ENCODE assay signal across 19 cellular contexts in the genomic region with DNA sequence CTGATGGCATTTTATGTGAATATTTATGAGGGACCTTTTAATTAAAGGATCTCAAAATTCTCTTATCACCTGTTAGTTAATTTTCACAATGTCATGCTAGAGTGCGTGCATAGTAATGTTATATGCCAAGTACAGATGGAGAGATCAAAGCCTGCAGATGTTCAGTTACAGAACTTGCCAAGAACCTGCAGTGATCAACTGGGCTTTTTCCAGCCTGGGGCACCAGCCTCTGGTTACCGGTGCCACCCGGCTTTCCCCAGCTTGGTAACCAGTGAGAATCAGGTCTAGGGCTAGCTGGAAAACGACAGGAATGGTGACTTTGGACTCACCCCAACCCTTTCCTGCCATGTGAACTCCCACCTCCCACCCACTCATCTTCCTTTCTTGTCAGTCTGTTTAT.
A peak's percentile ranks its signal among the peaks of the same experiment; 100 is the strongest.
DNase-seq lines count a peak whose midpoint lies in the region; ATAC-seq and TF ChIP-seq lines count a peak whose summit lies in the region.
"Had no signal": no experiment of that assay in that cellular context is flagged by ENCODE, and none has a peak within 500 bp of the region (broad histone marks: within the 10 kb centered on the region; RNA-seq: fewer than 3 reads in every experiment).

No MANE protein-coding gene starts in this region.

- TF ChIP-seq POLR2A in heart left ventricle (IDR thresholded peaks at IDR 0.05): no peak

- peaks cover 0 to 11% (median 0%) of the 10 kb centered on the region in 9 donors for H3K36me3 ChIP-seq in heart left ventricle
- H3K36me3 ChIP-seq: MG63 had no signal

- DNase-seq in right cardiac atrium (no peak), heart left ventricle (no peak), NCI-H2171 (lab: John Stamatoyannopoulos, UW) (peak; percentile 65), cerebellar cortex (ENCODE audit: low spot score) (peak; percentile 44), hepatic stellate cell (ENCODE audit: low spot score) (no peak), HK-2 (ENCODE audit: unreplicated experiment) (no peak), hippocampal formation (lab: John Stamatoyannopoulos, UW) (no peak)
- DNase-seq: DMS153, IMR-90, Karpas-422, MG63, NCI-H1105 treated with DMSO at 0.1 percent for 48 hours, NCI-H1930, NCI-H2227 treated with DMSO at 0.1 percent for 48 hours, NCI-H526 treated with DMSO at 0.1 percent for 48 hours had no signal

- H3K4me1 ChIP-seq in right cardiac atrium (ENCODE audit: control insufficient read depth, insufficient read depth, low read length) (peaks cover 5% of the 10 kb centered on the region), heart left ventricle (peaks cover 0 to 42% (median 0%) of the 10 kb centered on the region in 12 donors)

- no peaks in the 10 kb centered on the region for H3K9me3 ChIP-seq in right cardiac atrium (ENCODE audit: control insufficient read depth, low read length)
- no peaks in the 10 kb centered on the region for H3K9me3 ChIP-seq in heart left ventricle
- H3K9me3 ChIP-seq: MG63, SJSA1 had no signal

- TF ChIP-seq CTCF in heart left ventricle (IDR thresholded peaks at IDR 0.05): no peak

- ATAC-seq in right cardiac atrium: no peak
- ATAC-seq in heart left ventricle: no peak
- no peak for ATAC-seq in GM19023 (IDR thresholded peaks at IDR 0.05; ENCODE audit: unreplicated experiment)

- intact Hi-C loops in right cardiac atrium (cut with DNase I): no loop called here
- intact Hi-C loops in heart left ventricle (cut with DNase I): loop anchor here in 1 of 10 donors (10.0 kb wide), 1 partner anchor 200 kb away; the partner anchor contains the start of gene RBM24

- H3K4me3 ChIP-seq in right cardiac atrium (ENCODE audit: low read length) (no peak overlapping the region), heart left ventricle (no peak overlapping the region)
- H3K4me3 ChIP-seq: MG63, SJSA1 had no signal

- 59% methylated on average over 4 of the region's 4 CpGs for WGBS in right cardiac atrium
- 43 to 55% (median 54%) methylated on average over 4 of the region's 4 CpGs for WGBS in heart left ventricle, 4 donors

- H3K27ac ChIP-seq in right cardiac atrium (ENCODE audit: low read length): peak overlapping the region; percentile 8
- peak overlapping the region in 5 of 12 donors; percentile 22 to 81 (median 71) for H3K27ac ChIP-seq in heart left ventricle
- H3K27ac ChIP-seq: C4-2B, RWPE1, SJSA1 had no signal

- H3K27me3 ChIP-seq in right cardiac atrium (ENCODE audit: control insufficient read depth, insufficient read depth): no peaks in the 10 kb centered on the region
- H3K27me3 ChIP-seq in heart left ventricle: no peaks in the 10 kb centered on the region
- H3K27me3 ChIP-seq: MG63, SJSA1 had no signal

Comparison
In these comparisons a context has a peak if more than half of its experiments do, and no peak if none do; other contexts are left out.
1. DNase-seq: peak in NCI-H2171 (single experiment) and cerebellar cortex (single experiment); none in right cardiac atrium (0 of 3), heart left ventricle (0 of 5), hepatic stellate cell (single experiment), HK-2 (single experiment) and hippocampal formation (0 of 2).